In genomic region chr1:247210062-247210385, GRCh38 we compare ENCODE assay signal across 8 cellular contexts. TPM values are rescaled to one million over a fixed set of nuclear protein-coding genes. Genes with fewer than 3 reads are reported as not detected.
A peak's percentile ranks its signal among the peaks of the same experiment; 100 is the strongest.
DNase-seq lines count a peak whose midpoint lies in the region; ATAC-seq, FAIRE-seq and TF ChIP-seq lines count a peak whose summit lies in the region.

No MANE protein-coding gene starts in this region.

- POLR2A ChIA-PET in activated CD4-positive, alpha-beta T cell treated with anti-CD3 and anti-CD28 coated beads for 36 hours (lab: Charles Lee) = interaction anchor here (1.0 kb wide), 1 partner anchor 132 kb away, joined by 3 read pairs; the partner anchor contains the start of gene ZNF670

- intact Hi-C loops in activated CD4-positive, alpha-beta T cell treated with anti-CD3 and anti-CD28 coated beads for 36 hours (cut with DNase I, micrococcal nuclease) = loop anchor here (1.0 to 5.0 kb wide), 10 partner anchors 37 to 644 kb away; partner anchors contain the start of genes ZNF496 (in 2 of the 2), ZNF669 (in 2 of the 2), ZNF670 (in 2 of the 2) and CNST (in 1 of the 2)
- intact Hi-C loops in kidney (cut with DNase I) = no loop called here

- H3K27ac Mint-ChIP-seq in activated CD4-positive, alpha-beta T cell treated with anti-CD3 and anti-CD28 coated beads for 36 hours = peak overlapping the region; percentile 72
- H3K27ac Mint-ChIP-seq in activated naive CD8-positive, alpha-beta T cell = peak overlapping the region; percentile 81

- H3K36me3 ChIP-seq in kidney (ENCODE audit: control insufficient read depth in 1 of 2, insufficient read depth in 2 of 2, low read length in 2 of 2) (no peaks in the 10 kb centered on the region), thymus (ENCODE audit: control insufficient read depth, insufficient read depth) (peaks cover 18% of the 10 kb centered on the region)

- 2% methylated on average over 5 of the region's 5 CpGs for WGBS in thymus

- H3K9me3 ChIP-seq in kidney (ENCODE audit: control insufficient read depth in 1 of 2, low read length in 2 of 2) (no peaks in the 10 kb centered on the region), thymus (ENCODE audit: control insufficient read depth) (no peaks in the 10 kb centered on the region)

- FAIRE-seq in kidney (lab: Jason Lieb, UNC) = no peak

- H3K4me3 ChIP-seq in kidney (ENCODE audit: low read length in 2 of 2) (peak overlapping the region; percentile 85 to 87), thymus (ENCODE audit: low read length) (peak overlapping the region; percentile 93)

- CTCF ChIA-PET in activated CD4-positive, alpha-beta T cell treated with anti-CD3 and anti-CD28 coated beads for 36 hours (lab: Charles Lee) = interaction anchor here (1.1 to 2.0 kb wide), 2 partner anchors 11 to 48 kb away, joined by 3 to 4 read pairs; no protein-coding TSS in a partner anchor

- H3K9me3 Mint-ChIP-seq in activated CD4-positive, alpha-beta T cell treated with anti-CD3 and anti-CD28 coated beads for 36 hours (ENCODE audit: low read depth) = peaks cover 1% of the 10 kb centered on the region
- no peaks in the 10 kb centered on the region for H3K9me3 Mint-ChIP-seq in activated naive CD8-positive, alpha-beta T cell (ENCODE audit: low read depth)

- peak overlapping the region; percentile 89 for H3K4me3 Mint-ChIP-seq in activated CD4-positive, alpha-beta T cell treated with anti-CD3 and anti-CD28 coated beads for 36 hours
- peak overlapping the region; percentile 94 for H3K4me3 Mint-ChIP-seq in activated naive CD8-positive, alpha-beta T cell

- TF ChIP-seq CTCF in kidney (IDR thresholded peaks at IDR 0.05; ENCODE audit: borderline replicate concordance, extremely low read depth, insufficient read depth) = no peak

- H3K9ac ChIP-seq in kidney (ENCODE audit: low read length in 2 of 2) = peak overlapping the region; percentile 72 to 79

- H3K27me3 ChIP-seq in thymus (ENCODE audit: control insufficient read depth, insufficient read depth) = no peaks in the 10 kb centered on the region

- ATAC-seq in activated CD4-positive, alpha-beta T cell treated with anti-CD3 and anti-CD28 coated beads for 36 hours = peak; percentile 1
- ATAC-seq in HG03135 (IDR thresholded peaks at IDR 0.05; ENCODE audit: unreplicated experiment) = peak; percentile 4
- ATAC-seq in GM21360 (IDR thresholded peaks at IDR 0.05; ENCODE audit: unreplicated experiment) = no peak

- no peak for DNase-seq in activated CD4-positive, alpha-beta T cell treated with anti-CD3 and anti-CD28 coated beads for 36 hours
- no peak for DNase-seq in activated CD4-positive, alpha-beta T cell treated with anti-CD3 and anti-CD28 coated beads for 48 hours
- DNase-seq in kidney (no peak), COLO668 (lab: John Stamatoyannopoulos, UW; ENCODE audit: unreplicated experiment) (no peak)

- H3K27ac ChIP-seq in kidney (ENCODE audit: low read depth in 2 of 2, low read length in 2 of 2) (peak overlapping the region; percentile 69 to 88), thymus (ENCODE audit: low read depth) (peak overlapping the region; percentile 97)

- no peaks in the 10 kb centered on the region for H3K27me3 Mint-ChIP-seq in activated CD4-positive, alpha-beta T cell treated with anti-CD3 and anti-CD28 coated beads for 36 hours
- H3K27me3 Mint-ChIP-seq in activated naive CD8-positive, alpha-beta T cell = no peaks in the 10 kb centered on the region

- H3K4me1 ChIP-seq in kidney (ENCODE audit: control insufficient read depth in 1 of 2, insufficient read depth in 1 of 2, low read depth in 1 of 2, low read length in 2 of 2) (peaks cover 5 to 12% of the 10 kb centered on the region in 2 donors), thymus (ENCODE audit: control insufficient read depth, insufficient read depth, low read length) (peaks cover 13% of the 10 kb centered on the region)

- peaks cover 39% of the 10 kb centered on the region for H3K36me3 Mint-ChIP-seq in activated CD4-positive, alpha-beta T cell treated with anti-CD3 and anti-CD28 coated beads for 36 hours (ENCODE audit: low read depth)
- peaks cover 19% of the 10 kb centered on the region for H3K36me3 Mint-ChIP-seq in activated naive CD8-positive, alpha-beta T cell

- peaks cover 61% of the 10 kb centered on the region for H3K4me1 Mint-ChIP-seq in activated CD4-positive, alpha-beta T cell treated with anti-CD3 and anti-CD28 coated beads for 36 hours
- peaks cover 63% of the 10 kb centered on the region for H3K4me1 Mint-ChIP-seq in activated naive CD8-positive, alpha-beta T cell (ENCODE audit: low read depth)

RNA-seq across cellular contexts. Expression of gene ZNF124, which starts 38.2 kb away (rescaled TPM):
- total RNA-seq in activated CD4-positive, alpha-beta T cell treated with anti-CD3 and anti-CD28 coated beads for 36 hours = 10 to 100 TPM; 13.1 to 17.1 TPM
- 45.7 TPM for total RNA-seq in kidney
- polyA plus RNA-seq in kidney (ENCODE audit: insufficient read depth, low read depth, low replicate concordance) = 2.5 TPM
- 3.8 TPM for polyA plus RNA-seq in thymus

RNA-seq across cellular contexts. Expression of gene VN1R5, which starts 45.8 kb away (rescaled TPM):
- total RNA-seq in activated CD4-positive, alpha-beta T cell treated with anti-CD3 and anti-CD28 coated beads for 36 hours = not detected
- not detected for total RNA-seq in kidney
- polyA plus RNA-seq in kidney (ENCODE audit: insufficient read depth, low read depth, low replicate concordance) (not detected), thymus (0.02 TPM)
